8 cellular contexts compared by ENCODE assay signal in the genomic region with DNA sequence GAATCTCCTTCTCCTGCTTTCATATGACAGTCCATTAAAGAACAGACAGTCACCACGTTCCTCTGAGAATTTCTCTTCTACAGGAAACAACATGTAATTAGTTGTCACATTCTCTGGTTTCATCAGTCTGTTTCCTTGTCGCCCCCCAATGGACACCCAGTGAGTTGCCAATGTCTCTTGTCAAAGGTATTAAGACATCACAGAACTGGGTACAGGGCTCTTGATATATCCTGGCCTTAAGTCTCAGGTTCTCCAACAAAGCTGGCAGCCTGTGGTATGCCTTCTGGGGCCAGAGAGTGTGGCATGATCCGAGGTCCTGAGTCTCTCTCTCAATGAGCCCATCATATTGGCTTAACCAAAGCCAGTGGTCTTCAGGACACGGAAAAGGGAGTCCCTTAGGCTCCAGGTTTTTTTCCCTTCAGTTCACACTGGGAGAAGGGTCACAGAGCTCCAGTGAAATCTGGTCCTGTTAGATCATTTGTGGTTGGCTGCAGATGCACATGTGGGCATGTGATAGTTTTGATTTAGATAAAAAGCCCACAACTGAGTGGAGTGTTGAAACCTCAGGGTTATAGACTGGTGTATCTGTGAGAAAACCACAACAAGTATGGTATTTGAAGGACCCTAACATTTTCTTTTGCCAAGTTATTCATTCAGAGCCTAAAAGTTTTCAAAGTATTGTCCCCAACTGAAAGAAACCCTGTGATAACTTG. TPM values are rescaled to one million over a fixed set of nuclear protein-coding genes. Genes with fewer than 3 reads are reported as not detected.
DNase-seq lines count a peak whose midpoint lies in the region; ATAC-seq and TF ChIP-seq lines count a peak whose summit lies in the region.

No MANE protein-coding gene starts in this region.

- H3F3A ChIP-seq in neural progenitor cell (ENCODE audit: low read depth), result no peaks in the 10 kb centered on the region

- intact Hi-C loops in CD14-positive monocyte (cut with micrococcal nuclease), result no loop called here

- POLR2A ChIA-PET in RWPE1 (lab: Yijun Ruan, JAX; ENCODE audit: low non-redundant PET), result no interaction called here

- no peaks in the 10 kb centered on the region for H3K79me2 ChIP-seq in neural progenitor cell (ENCODE audit: low read depth)

- peak overlapping the region; percentile 90 for H2AFZ ChIP-seq in neural progenitor cell (replicated peaks)

- CTCF ChIA-PET in RWPE1 (lab: Yijun Ruan, JAX), result interaction anchor here (0.6 kb wide), 2 partner anchors 11 to 152 kb away, joined by 3 read pairs; no protein-coding TSS in a partner anchor

- H3K27ac Mint-ChIP-seq in CD14-positive monocyte, result peak overlapping the region in 2 of 7 donors; percentile 9 to 56
- no peak overlapping the region for H3K27ac Mint-ChIP-seq in neural progenitor cell

- no peak overlapping the region for H3K9ac ChIP-seq in neural progenitor cell

- H3K4me1 Mint-ChIP-seq in CD14-positive monocyte (peaks cover 11% of the 10 kb centered on the region), neural progenitor cell (peaks cover 18% of the 10 kb centered on the region)

- peaks cover 0 to 2% (median 0%) of the 10 kb centered on the region in 7 donors for H3K9me3 Mint-ChIP-seq in CD14-positive monocyte
- H3K9me3 Mint-ChIP-seq in neural progenitor cell, result no peaks in the 10 kb centered on the region

- H3K4me1 ChIP-seq in neural progenitor cell, result no peaks in the 10 kb centered on the region

- no peaks in the 10 kb centered on the region for H3K36me3 ChIP-seq in neural progenitor cell

- DNase-seq in CD14-positive monocyte (ENCODE audit: low spot score) (no peak), RWPE1 (ENCODE audit: low spot score) (peak; percentile 30), epithelial cell of proximal tubule (ENCODE audit: low read depth) (no peak), neural progenitor cell (ENCODE audit: low spot score) (peak; percentile 64), NCI-H146 treated with DMSO at 0.1 percent for 48 hours (lab: John Stamatoyannopoulos, UW; ENCODE audit: unreplicated experiment) (no peak)
- DNase-seq in activated CD8-positive, alpha-beta memory T cell treated with anti-CD3 and anti-CD28 coated beads for 24 hours, result no peak

- no peak overlapping the region for H3K4me3 ChIP-seq in epithelial cell of proximal tubule (ENCODE audit: low read depth, low read length)
- H3K4me3 ChIP-seq in neural progenitor cell, result no peak overlapping the region

- H3K27ac ChIP-seq in RWPE1, result no peak overlapping the region
- no peak overlapping the region for H3K27ac ChIP-seq in neural progenitor cell

- H3K27me3 Mint-ChIP-seq in CD14-positive monocyte (ENCODE audit: low read depth in 3 of 3) (peaks cover 0 to 2% (median 1%) of the 10 kb centered on the region in 3 donors), neural progenitor cell (ENCODE audit: insufficient read depth, low read depth) (no peaks in the 10 kb centered on the region)

- no peaks in the 10 kb centered on the region for H4K20me1 ChIP-seq in neural progenitor cell (ENCODE audit: low read depth)

- H3K36me3 Mint-ChIP-seq in CD14-positive monocyte (peaks cover 32 to 50% of the 10 kb centered on the region in 2 donors), neural progenitor cell (no peaks in the 10 kb centered on the region)

- peak; percentile 73 for ATAC-seq in GM19035 (IDR thresholded peaks at IDR 0.05; ENCODE audit: unreplicated experiment)
- ATAC-seq in HG03457 (IDR thresholded peaks at IDR 0.05; ENCODE audit: unreplicated experiment), result peak; percentile 73

- no peak overlapping the region for H3K4me2 ChIP-seq in neural progenitor cell

- no peak overlapping the region for H3K4me3 Mint-ChIP-seq in CD14-positive monocyte
- H3K4me3 Mint-ChIP-seq in neural progenitor cell, result no peak overlapping the region

- no peaks in the 10 kb centered on the region for H3K9me3 ChIP-seq in neural progenitor cell (ENCODE audit: low read depth)

- H3K27me3 ChIP-seq in neural progenitor cell, result no peaks in the 10 kb centered on the region

- TF ChIP-seq CTCF in CD14-positive monocyte (IDR thresholded peaks at IDR 0.05) (peak; percentile 43), RWPE1 (conservative IDR thresholded peaks at IDR 0.05; ENCODE audit: low read depth) (no peak), epithelial cell of proximal tubule (conservative IDR thresholded peaks at IDR 0.05; ENCODE audit: low read depth, low read length) (peak; percentile 77), neural progenitor cell (IDR thresholded peaks at IDR 0.05) (peak; percentile 66)

RNA-seq across cellular contexts. Expression of a gene that starts 46.9 kb away (rescaled TPM):
- polyA plus RNA-seq in CD14-positive monocyte, result under 1 TPM; 0.12 to 0.88 TPM
- 0.22 and 0.35 TPM in 2 replicates for total RNA-seq in epithelial cell of proximal tubule
- total RNA-seq in neural progenitor cell (ENCODE audit: low replicate concordance), result 0.51 and 1.3 TPM in 2 replicates

Comparison
In these comparisons a context has a peak if more than half of its experiments do, and no peak if none do; other contexts are left out.
1. DNase-seq: peak in RWPE1 (single experiment) and neural progenitor cell (single experiment); none in CD14-positive monocyte (single experiment), epithelial cell of proximal tubule (single experiment), activated CD8-positive, alpha-beta memory T cell treated with anti-CD3 and anti-CD28 coated beads for 24 hours (single experiment) and NCI-H146 treated with DMSO at 0.1 percent for 48 hours (single experiment).